In genomic region chr9:16653491-16654407, GRCh38 we compare ENCODE assay signal across 9 cellular contexts.
DNase-seq lines count a peak whose midpoint lies in the region; ATAC-seq and TF ChIP-seq lines count a peak whose summit lies in the region.
"Had no signal": no experiment of that assay in that cellular context is flagged by ENCODE, and none has a peak within 500 bp of the region (broad histone marks: within the 10 kb centered on the region; RNA-seq: fewer than 3 reads in every experiment).

No MANE protein-coding gene starts in this region.

- no peak for TF ChIP-seq EP300 in transverse colon (IDR thresholded peaks at IDR 0.05; ENCODE audit: low read depth)

- H3K9me3 ChIP-seq in colonic mucosa (no peaks in the 10 kb centered on the region), right lobe of liver (no peaks in the 10 kb centered on the region), transverse colon (no peaks in the 10 kb centered on the region)
- H3K9me3 ChIP-seq: upper lobe of left lung had no signal

- no peaks in the 10 kb centered on the region for H3K36me3 ChIP-seq in colonic mucosa
- no peaks in the 10 kb centered on the region for H3K36me3 ChIP-seq in right lobe of liver
- no peaks in the 10 kb centered on the region for H3K36me3 ChIP-seq in transverse colon
- H3K36me3 ChIP-seq: upper lobe of left lung had no signal

- H3K27ac ChIP-seq in colonic mucosa (peak overlapping the region; percentile 8), right lobe of liver (peak overlapping the region; percentile 13 to 60 (median 47)), transverse colon (peak overlapping the region; percentile 33 to 77 (median 66))

- ATAC-seq in right lobe of liver, result peak; percentile 92 to 97 (median 94)
- ATAC-seq in HG02852 (IDR thresholded peaks at IDR 0.05; ENCODE audit: unreplicated experiment), result no peak

- H3K4me1 ChIP-seq in colonic mucosa (no peaks in the 10 kb centered on the region), right lobe of liver (peaks cover 0 to 11% (median 0%) of the 10 kb centered on the region in 4 donors), transverse colon (peaks cover 0 to 9% (median 3%) of the 10 kb centered on the region in 4 donors)
- H3K4me1 ChIP-seq: upper lobe of left lung had no signal

- WGBS in right lobe of liver (ENCODE audit: insufficient coverage, low coverage, low lambda C conversion rate, missing lambda C conversion rate), result 36% methylated on average over 10 of the region's 13 CpGs
- WGBS in transverse colon (ENCODE audit: low coverage in 1 of 2), 2 donors, result 41 to 48% methylated on average over 2 to 13 of the region's 13 CpGs

- in situ Hi-C loops in transverse colon (cut with MboI; ENCODE audit: low pct_ligation_motif_present in 1 of 4, low pct_unique_long_range_greater_than_20kb in 1 of 4, low sequenced_read_pairs in 3 of 4), result no loop called here

- intact Hi-C loops in colonic mucosa (cut with DNase I) (no loop called here), right lobe of liver (cut with DNase I) (no loop called here), transverse colon (cut with DNase I; ENCODE audit: low total_unique reads) (no loop called here)

- H3K9ac ChIP-seq in colonic mucosa (ENCODE audit: low read depth in 2 of 2, low read length in 2 of 2), result peak overlapping the region in 1 of 2 donors; percentile 16

- TF ChIP-seq POLR2A in right lobe of liver (IDR thresholded peaks at IDR 0.05) (no peak), transverse colon (IDR thresholded peaks at IDR 0.05) (no peak)

- no peak overlapping the region for H3K4me3 ChIP-seq in colonic mucosa
- peak overlapping the region; percentile 18 to 44 (median 30) for H3K4me3 ChIP-seq in right lobe of liver
- H3K4me3 ChIP-seq in transverse colon, result peak overlapping the region in 2 of 4 donors; percentile 14 to 19

- TF ChIP-seq CTCF in colonic mucosa (IDR thresholded peaks at IDR 0.05) (no peak), right lobe of liver (IDR thresholded peaks at IDR 0.05) (no peak), transverse colon (IDR thresholded peaks at IDR 0.05) (no peak)

- no peaks in the 10 kb centered on the region for H3K27me3 ChIP-seq in colonic mucosa
- no peaks in the 10 kb centered on the region for H3K27me3 ChIP-seq in right lobe of liver
- no peaks in the 10 kb centered on the region for H3K27me3 ChIP-seq in transverse colon
- H3K27me3 ChIP-seq: upper lobe of left lung had no signal

- peak; percentile 6 for DNase-seq in NCI-H1436 treated with DMSO at 0.1 percent for 48 hours (lab: John Stamatoyannopoulos, UW)
- DNase-seq in NCI-H1436 (lab: John Stamatoyannopoulos, UW), result no peak
- DNase-seq in colonic mucosa, result no peak
- peak; percentile 22 to 59 (median 52) for DNase-seq in right lobe of liver
- peak; percentile 12 for DNase-seq in transverse colon
- no peak for DNase-seq in effector CD8-positive, alpha-beta T cell (lab: John Stamatoyannopoulos, UW)
- no peak for DNase-seq in GF-D8 (lab: John Stamatoyannopoulos, UW)
- DNase-seq: upper lobe of left lung had no signal

Comparison
In these comparisons a context has a peak if more than half of its experiments do, and no peak if none do; other contexts are left out.
1. DNase-seq: peak in NCI-H1436 treated with DMSO at 0.1 percent for 48 hours (single experiment), right lobe of liver (3 of 3) and transverse colon (single experiment); none in NCI-H1436 (single experiment), colonic mucosa (single experiment), effector CD8-positive, alpha-beta T cell (single experiment) and GF-D8 (single experiment).
2. H3K27ac ChIP-seq: peak in every context shown above with its lines; median percentile 66 in transverse colon; 47 in right lobe of liver; 8 in colonic mucosa.